Comparison of ENCODE assay signal across 26 cellular contexts in genomic region chr1:112558634-112559033, GRCh38.
"Had no signal": no experiment of that assay in that cellular context is flagged by ENCODE, and none has a peak within 500 bp of the region (broad histone marks: within the 10 kb centered on the region; RNA-seq: fewer than 3 reads in every experiment).

No MANE protein-coding gene starts in this region.

- H3K9me3 ChIP-seq: gastrocnemius medialis, mucosa of descending colon, prostate gland, right lobe of liver, spleen, testis, tibial nerve, upper lobe of right lung, vagina had no signal

- H3K27me3 ChIP-seq: dorsolateral prefrontal cortex, gastrocnemius medialis, right lobe of liver, spleen, testis, tibial nerve, upper lobe of right lung, vagina had no signal

- H3K27ac Mint-ChIP-seq: natural killer cell; stimulated activated naive B cell treated with anti-CD40 and anti-IgM and Interleukin-4, amounts not matched to agents 10 μg/mL and 1 μg/mL and 100 μg/mL, for 72 hours; stimulated activated naive CD8-positive, alpha-beta T cell treated with anti-CD3 and anti-CD28 coated beads, Interleukin-15, amount 100 ng/mL, for 72 hours had no signal

- H3K4me3 Mint-ChIP-seq: natural killer cell; neural crest cell; stimulated activated naive B cell treated with anti-CD40 and anti-IgM and Interleukin-4, amounts not matched to agents 10 μg/mL and 1 μg/mL and 100 μg/mL, for 72 hours; stimulated activated naive CD8-positive, alpha-beta T cell treated with anti-CD3 and anti-CD28 coated beads, Interleukin-15, amount 100 ng/mL, for 72 hours had no signal

- FAIRE-seq: endometrium had no signal

- ATAC-seq: esophagus mucosa; gastrocnemius medialis; left lobe of liver; mucosa of descending colon; natural killer cell; right lobe of liver; stimulated activated naive B cell treated with anti-CD40 and anti-IgM and Interleukin-4, amounts not matched to agents 10 μg/mL and 1 μg/mL and 100 μg/mL, for 72 hours; stimulated activated naive CD8-positive, alpha-beta T cell treated with anti-CD3 and anti-CD28 coated beads, Interleukin-15, amount 100 ng/mL, for 72 hours; upper lobe of right lung had no signal

- H3K4me3 ChIP-seq: dorsolateral prefrontal cortex, gastrocnemius medialis, mucosa of descending colon, prostate gland, right lobe of liver, spleen, testis, tibial nerve, upper lobe of right lung, vagina had no signal

- H2AFZ ChIP-seq: parathyroid adenoma had no signal

- H3K36me3 Mint-ChIP-seq: natural killer cell had no signal

- DNase-seq: cortex of kidney; dorsolateral prefrontal cortex; effector memory CD4-positive, alpha-beta T cell; gastrocnemius medialis; glutamatergic neuron; islet precursor cell; mammary epithelial cell; mucosa of descending colon; natural killer cell; right lobe of liver; spleen; stimulated activated CD4-positive, alpha-beta T cell treated with anti-CD3 and anti-CD28 coated beads, Interleukin-15, amount 100 ng/mL, for 24 hours; stimulated activated CD4-positive, alpha-beta T cell treated with anti-CD3 and anti-CD28 coated beads, Interleukin-1b, Interleukin-23, amount 100 ng/mL, for 48 hours; stimulated activated CD4-positive, alpha-beta T cell treated with anti-CD3 and anti-CD28 coated beads, Interleukin-4, amount 100 ng/mL, for 24 hours; stimulated activated naive B cell treated with anti-CD40 and anti-IgM and Interleukin-4, amounts not matched to agents 10 μg/mL and 1 μg/mL and 100 μg/mL, for 72 hours; stimulated activated naive CD8-positive, alpha-beta T cell treated with anti-CD3 and anti-CD28 coated beads, Interleukin-15, amount 100 ng/mL, for 72 hours; testis; upper lobe of right lung had no signal

- H3K4me1 ChIP-seq: parathyroid adenoma, prostate gland, right lobe of liver, spleen, testis, tibial nerve, upper lobe of right lung, vagina had no signal

- H3K79me2 ChIP-seq: parathyroid adenoma had no signal

- H3K9ac ChIP-seq: parathyroid adenoma had no signal

- H3K4me1 Mint-ChIP-seq: natural killer cell; stimulated activated naive CD8-positive, alpha-beta T cell treated with anti-CD3 and anti-CD28 coated beads, Interleukin-15, amount 100 ng/mL, for 72 hours had no signal

- H3K27me3 Mint-ChIP-seq: stimulated activated naive B cell treated with anti-CD40 and anti-IgM and Interleukin-4, amounts not matched to agents 10 μg/mL and 1 μg/mL and 100 μg/mL, for 72 hours; stimulated activated naive CD8-positive, alpha-beta T cell treated with anti-CD3 and anti-CD28 coated beads, Interleukin-15, amount 100 ng/mL, for 72 hours had no signal

- H3K9me3 Mint-ChIP-seq: natural killer cell; neural crest cell; stimulated activated naive B cell treated with anti-CD40 and anti-IgM and Interleukin-4, amounts not matched to agents 10 μg/mL and 1 μg/mL and 100 μg/mL, for 72 hours; stimulated activated naive CD8-positive, alpha-beta T cell treated with anti-CD3 and anti-CD28 coated beads, Interleukin-15, amount 100 ng/mL, for 72 hours had no signal

- H3K27ac ChIP-seq: dorsolateral prefrontal cortex, gastrocnemius medialis, parathyroid adenoma, prostate gland, right lobe of liver, spleen, testis, tibial nerve, upper lobe of right lung, vagina had no signal

- H3K36me3 ChIP-seq: prostate gland, vagina had no signal
